ENCODE assay signal across 8 cellular contexts in genomic region chr4:140135529-140136021, GRCh38. TPM values are rescaled to one million over a fixed set of nuclear protein-coding genes. Genes with fewer than 3 reads are reported as not detected.
DNase-seq lines count a peak whose midpoint lies in the region; TF ChIP-seq lines count a peak whose summit lies in the region.

No MANE protein-coding gene starts in this region.

- 26% methylated on average over 7 of the region's 7 CpGs for WGBS in smooth muscle cell (ENCODE audit: low lambda C conversion rate)

- no peaks in the 10 kb centered on the region for H3K27me3 ChIP-seq in smooth muscle cell (ENCODE audit: low read depth)

- H3K27me3 Mint-ChIP-seq in activated CD4-positive, alpha-beta T cell treated with anti-CD3 and anti-CD28 coated beads, Interleukin-2, amount 10 ng/mL, durations not matched to agents 7 days and 5 days, result no peaks in the 10 kb centered on the region

- peak overlapping the region; percentile 60 for H3K4me2 ChIP-seq in smooth muscle cell

- no peaks in the 10 kb centered on the region for H4K20me1 ChIP-seq in smooth muscle cell (ENCODE audit: low read depth)

- H3K27ac ChIP-seq in smooth muscle cell (ENCODE audit: low read depth), result peak overlapping the region; percentile 89

- H3K9me3 ChIP-seq in smooth muscle cell (replicated peaks; ENCODE audit: low read depth), result no peaks in the 10 kb centered on the region

- H3K79me2 ChIP-seq in smooth muscle cell (ENCODE audit: low read depth), result peaks cover 93% of the 10 kb centered on the region

- peaks cover 11% of the 10 kb centered on the region for H3F3A ChIP-seq in smooth muscle cell (ENCODE audit: low read depth)

- DNase-seq in HT1080 (ENCODE audit: low read depth) (peak; percentile 55), NCI-H774 (lab: John Stamatoyannopoulos, UW) (peak; percentile 55), globus pallidus (ENCODE audit: low spot score) (peak; percentile 67), smooth muscle cell (lab: John Stamatoyannopoulos, UW; ENCODE audit: unreplicated experiment) (peak; percentile 4), GM19238 (ENCODE audit: insufficient read length, low spot score) (no peak), NK-92 (lab: John Stamatoyannopoulos, UW; ENCODE audit: unreplicated experiment) (no peak), UCSD-AML1 (lab: John Stamatoyannopoulos, UW; ENCODE audit: unreplicated experiment) (no peak)
- no peak for DNase-seq in activated CD4-positive, alpha-beta T cell treated with anti-CD3 and anti-CD28 coated beads, Interleukin-2, amount 10 ng/mL, durations not matched to agents 7 days and 5 days

- peaks cover 26% of the 10 kb centered on the region for H3K4me1 ChIP-seq in smooth muscle cell (ENCODE audit: low read depth)

- no peak for TF ChIP-seq CTCF in smooth muscle cell (IDR thresholded peaks at IDR 0.05; ENCODE audit: borderline replicate concordance, insufficient read depth, poor library complexity, severe bottlenecking)

- H3K9ac ChIP-seq in smooth muscle cell (ENCODE audit: low read depth), result no peak overlapping the region

- CTCF ChIA-PET in activated CD4-positive, alpha-beta T cell treated with anti-CD3 and anti-CD28 coated beads, Interleukin-2, amount 10 ng/mL, durations not matched to agents 7 days and 5 days (lab: Charles Lee), result no interaction called here

- H3K4me3 ChIP-seq in smooth muscle cell, result no peak overlapping the region

- H2AFZ ChIP-seq in smooth muscle cell (ENCODE audit: low read depth), result no peak overlapping the region

- H3K4me1 Mint-ChIP-seq in activated CD4-positive, alpha-beta T cell treated with anti-CD3 and anti-CD28 coated beads, Interleukin-2, amount 10 ng/mL, durations not matched to agents 7 days and 5 days, result peaks cover 19% of the 10 kb centered on the region

- H3K27ac Mint-ChIP-seq in activated CD4-positive, alpha-beta T cell treated with anti-CD3 and anti-CD28 coated beads, Interleukin-2, amount 10 ng/mL, durations not matched to agents 7 days and 5 days, result no peak overlapping the region

- no peaks in the 10 kb centered on the region for H3K36me3 ChIP-seq in smooth muscle cell (ENCODE audit: low read depth)

- POLR2A ChIA-PET in activated CD4-positive, alpha-beta T cell treated with anti-CD3 and anti-CD28 coated beads, Interleukin-2, amount 10 ng/mL, durations not matched to agents 7 days and 5 days (lab: Charles Lee), result no interaction called here

- no peaks in the 10 kb centered on the region for H3K36me3 Mint-ChIP-seq in activated CD4-positive, alpha-beta T cell treated with anti-CD3 and anti-CD28 coated beads, Interleukin-2, amount 10 ng/mL, durations not matched to agents 7 days and 5 days (ENCODE audit: low read depth)

- no peak overlapping the region for H3K4me3 Mint-ChIP-seq in activated CD4-positive, alpha-beta T cell treated with anti-CD3 and anti-CD28 coated beads, Interleukin-2, amount 10 ng/mL, durations not matched to agents 7 days and 5 days

- H3K9me3 Mint-ChIP-seq in activated CD4-positive, alpha-beta T cell treated with anti-CD3 and anti-CD28 coated beads, Interleukin-2, amount 10 ng/mL, durations not matched to agents 7 days and 5 days, result no peaks in the 10 kb centered on the region

RNA-seq across cellular contexts. Expression of gene MAML3, which starts 18.4 kb away (rescaled TPM):
- 8.0 and 11.4 TPM in 2 replicates for total RNA-seq in HT1080 (2014; rRNA removed; shearing (Covaris generic))
- 8.8 and 11.5 TPM in 2 replicates for polyA plus RNA-seq in HT1080 (2015; cell fraction: cytosol; rRNA removed)
- 8.5 and 8.7 TPM in 2 replicates for polyA plus RNA-seq in HT1080 (2015; cell fraction: nucleus; rRNA removed)
- 12.4 and 12.6 TPM in 2 replicates for total RNA-seq in smooth muscle cell
- 4.9 and 5.3 TPM in 2 replicates for polyA plus RNA-seq in smooth muscle cell
- 1 to 10 TPM; 2.0 to 2.2 TPM for total RNA-seq in activated CD4-positive, alpha-beta T cell treated with anti-CD3 and anti-CD28 coated beads, Interleukin-2, amount 10 ng/mL, durations not matched to agents 7 days and 5 days

Comparison
In these comparisons a context has a peak if more than half of its experiments do, and no peak if none do; other contexts are left out.
1. DNase-seq: peak in HT1080 (single experiment), NCI-H774 (single experiment), globus pallidus (single experiment) and smooth muscle cell (single experiment); none in GM19238 (single experiment), activated CD4-positive, alpha-beta T cell treated with anti-CD3 and anti-CD28 coated beads, Interleukin-2, amount 10 ng/mL, durations not matched to agents 7 days and 5 days (single experiment), NK-92 (single experiment) and UCSD-AML1 (single experiment).